Comparison of ENCODE assay signal across 11 cellular contexts in genomic region chr7:73954861-73955260, GRCh38.
"Had no signal": no experiment of that assay in that cellular context is flagged by ENCODE, and none has a peak within 500 bp of the region (broad histone marks: within the 10 kb centered on the region; RNA-seq: fewer than 3 reads in every experiment).

No MANE protein-coding gene starts in this region.

- H3K36me3 ChIP-seq: HAP-1 had no signal

- H3K4me3 ChIP-seq: GM23248, GM23338, HAP-1 had no signal

- ATAC-seq: GM23338, HCT116 had no signal

- DNase-seq: GM23248, GOT3, H7, H9, HCEC 1CT, HFFc6 had no signal

- H3K4me2 ChIP-seq: GM23338 had no signal

- FAIRE-seq: H1, H54 had no signal

- H3K9me3 ChIP-seq: HAP-1 had no signal

- H3K4me1 ChIP-seq: HAP-1 had no signal

- H2AFZ ChIP-seq: GM23248, GM23338 had no signal

- H3K27ac ChIP-seq: GM23248 had no signal

- H3K9ac ChIP-seq: GM23248 had no signal
